ENCODE assay signal across 8 cellular contexts in the genomic region with DNA sequence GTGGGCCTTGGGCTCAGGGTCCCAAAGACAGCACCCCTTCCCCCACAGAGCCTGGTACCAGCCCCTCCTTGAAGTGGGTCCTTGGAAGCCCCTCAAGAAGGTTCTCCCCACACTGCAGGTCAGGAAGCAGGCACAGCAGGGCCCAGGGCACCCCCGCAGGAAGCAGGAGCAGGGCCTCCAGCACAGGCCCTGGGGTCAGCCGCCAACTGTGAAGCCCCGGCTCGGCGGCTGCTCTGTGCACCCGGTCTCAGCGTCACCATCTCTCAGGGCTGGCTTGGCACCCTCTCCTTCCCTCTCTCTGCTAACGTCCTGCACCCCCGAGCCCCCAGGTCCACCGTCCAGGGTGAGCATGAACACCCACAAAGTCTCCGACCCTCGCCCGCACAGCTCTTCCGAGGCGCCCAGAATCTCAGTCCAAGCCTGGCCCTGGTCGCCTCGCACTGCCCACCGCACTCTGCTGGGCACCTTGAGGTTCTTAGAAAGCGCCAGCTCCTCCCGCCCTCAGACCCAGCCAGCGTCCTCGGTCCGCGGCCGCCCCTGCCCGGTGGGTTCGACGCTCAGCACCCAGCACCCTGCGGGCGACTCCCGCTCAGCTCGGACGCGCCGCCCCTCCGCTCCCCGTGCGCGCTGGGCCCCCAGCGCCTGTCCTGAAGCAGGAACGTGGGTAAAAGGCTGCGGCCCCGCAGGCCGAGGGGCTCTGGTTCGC. TPM values are rescaled to one million over a fixed set of nuclear protein-coding genes. Genes with fewer than 3 reads are reported as not detected.
DNase-seq lines count a peak whose midpoint lies in the region; ATAC-seq and TF ChIP-seq lines count a peak whose summit lies in the region.

No MANE protein-coding gene starts in this region.

- no peak for TF ChIP-seq POLR2A in prostate gland (IDR thresholded peaks at IDR 0.05)

- H3K36me3 Mint-ChIP-seq in Caco-2 (ENCODE audit: insufficient read depth, unreplicated experiment): peaks cover 45% of the 10 kb centered on the region
- peaks cover 4% of the 10 kb centered on the region for H3K36me3 Mint-ChIP-seq in T-helper 2 cell treated with Interferon-gamma antibody and Interleukin-4, amounts not matched to agents 5 μg/mL and 100 μg/mL, for 36 hours (ENCODE audit: low read depth)

- CTCF ChIA-PET in Caco-2 (lab: Charles Lee): interaction anchor here (0.9 to 2.2 kb wide), 4 partner anchors 9 to 57 kb away, joined by 3 to 43 read pairs (median 7); partner anchors contain the start of genes ANO9 and PTDSS2

- peak overlapping the region; percentile 38 for H3K27ac Mint-ChIP-seq in Caco-2 (ENCODE audit: unreplicated experiment)
- H3K27ac Mint-ChIP-seq in T-helper 2 cell treated with Interferon-gamma antibody and Interleukin-4, amounts not matched to agents 5 μg/mL and 100 μg/mL, for 36 hours: peak overlapping the region; percentile 90

- BruUV-seq in Caco-2 (replicated peaks; lab: Mats Ljungman, UMichigan): no TSS peak

- H3K4me1 ChIP-seq in Caco-2: peaks cover 18% of the 10 kb centered on the region
- H3K4me1 ChIP-seq in prostate gland (replicated peaks): peaks cover 8% of the 10 kb centered on the region

- H3K27me3 Mint-ChIP-seq in Caco-2 (ENCODE audit: insufficient read depth, unreplicated experiment): no peaks in the 10 kb centered on the region
- no peaks in the 10 kb centered on the region for H3K27me3 Mint-ChIP-seq in T-helper 2 cell treated with Interferon-gamma antibody and Interleukin-4, amounts not matched to agents 5 μg/mL and 100 μg/mL, for 36 hours (ENCODE audit: low read depth)

- H3K9me3 ChIP-seq in Caco-2 (no peaks in the 10 kb centered on the region), prostate gland (no peaks in the 10 kb centered on the region)

- H3K27ac ChIP-seq in prostate gland: peak overlapping the region; percentile 80 to 83

- 19% methylated on average over 30 of the region's 45 CpGs for WGBS in prostate gland

- peaks cover 11% of the 10 kb centered on the region for H3K4me1 Mint-ChIP-seq in Caco-2 (ENCODE audit: low read depth, unreplicated experiment)
- H3K4me1 Mint-ChIP-seq in T-helper 2 cell treated with Interferon-gamma antibody and Interleukin-4, amounts not matched to agents 5 μg/mL and 100 μg/mL, for 36 hours (ENCODE audit: low read depth): peaks cover 28% of the 10 kb centered on the region

- intact Hi-C loops in Caco-2 (cut with micrococcal nuclease; ENCODE audit: unreplicated experiment): no loop called here
- intact Hi-C loops in prostate gland (cut with DNase I): no loop called here

- H3K4me3 Mint-ChIP-seq in Caco-2 (ENCODE audit: unreplicated experiment): peak overlapping the region; percentile 82
- peak overlapping the region; percentile 98 for H3K4me3 Mint-ChIP-seq in T-helper 2 cell treated with Interferon-gamma antibody and Interleukin-4, amounts not matched to agents 5 μg/mL and 100 μg/mL, for 36 hours

- H3K9me3 Mint-ChIP-seq in Caco-2 (ENCODE audit: unreplicated experiment): no peaks in the 10 kb centered on the region
- no peaks in the 10 kb centered on the region for H3K9me3 Mint-ChIP-seq in T-helper 2 cell treated with Interferon-gamma antibody and Interleukin-4, amounts not matched to agents 5 μg/mL and 100 μg/mL, for 36 hours

- no peak for ATAC-seq in GM21423 (IDR thresholded peaks at IDR 0.05; ENCODE audit: unreplicated experiment)
- no peak for ATAC-seq in GM19351 (IDR thresholded peaks at IDR 0.05; ENCODE audit: unreplicated experiment)

- TF ChIP-seq CTCF in Caco-2 (IDR thresholded peaks at IDR 0.05; ENCODE audit: insufficient read depth in 1 of 2, low read depth in 1 of 2, low read length in 1 of 2, severe bottlenecking in 1 of 2, unreplicated experiment in 1 of 2) (no peak), fibroblast of villous mesenchyme (IDR thresholded peaks at IDR 0.05; ENCODE audit: insufficient read depth, low read depth, low read length) (no peak), prostate gland (IDR thresholded peaks at IDR 0.05) (no peak)

- H3K4me3 ChIP-seq in Caco-2 (ENCODE audit: low read depth, low read length) (peak overlapping the region; percentile 96), fibroblast of villous mesenchyme (ENCODE audit: low read depth, low read length) (peak overlapping the region; percentile 59), prostate gland (peak overlapping the region; percentile 52 to 67)

- H3K27me3 ChIP-seq in Caco-2 (replicated peaks; ENCODE audit: control insufficient read depth, insufficient read depth, low read length): no peaks in the 10 kb centered on the region
- no peaks in the 10 kb centered on the region for H3K27me3 ChIP-seq in prostate gland (replicated peaks; ENCODE audit: insufficient read depth)

- DNase-seq in Caco-2: no peak
- no peak for DNase-seq in T-helper 2 cell treated with Interferon-gamma antibody and Interleukin-4, amounts not matched to agents 5 μg/mL and 100 μg/mL, for 36 hours (ENCODE audit: low spot score)
- DNase-seq in fibroblast of villous mesenchyme (ENCODE audit: low read depth): no peak
- no peak for DNase-seq in prostate gland (ENCODE audit: low spot score)
- DNase-seq in NCI-H2029 treated with DMSO at 0.1 percent for 48 hours (lab: John Stamatoyannopoulos, UW): no peak
- no peak for DNase-seq in GDM1 (lab: John Stamatoyannopoulos, UW)

- H3K36me3 ChIP-seq in Caco-2 (ENCODE audit: control insufficient read depth, insufficient read depth, low read length) (no peaks in the 10 kb centered on the region), prostate gland (no peaks in the 10 kb centered on the region)

- POLR2A ChIA-PET in Caco-2 (lab: Charles Lee): interaction anchor here (1.3 to 1.8 kb wide), 4 partner anchors 9 to 209 kb away, joined by 4 to 7 read pairs (median 4); partner anchors contain the start of genes BET1L and RIC8A

RNA-seq across cellular contexts. Expression of gene SIGIRR, which starts 1.4 kb away (rescaled TPM):
- total RNA-seq in Caco-2 (2022): 119 and 124 TPM in 2 replicates
- total RNA-seq in fibroblast of villous mesenchyme: 10.8 and 14.5 TPM in 2 replicates
- 10 to 100 TPM; 40.4 to 75.6 TPM for total RNA-seq in prostate gland

RNA-seq across cellular contexts. Expression of gene PKP3, which starts 22.2 kb away (rescaled TPM):
- total RNA-seq in Caco-2 (2022): 143 and 149 TPM in 2 replicates
- total RNA-seq in fibroblast of villous mesenchyme: 2.2 and 2.6 TPM in 2 replicates
- 10 to 100 TPM; 58.6 to 88.4 TPM for total RNA-seq in prostate gland

RNA-seq across cellular contexts. Expression of gene ANO9, which starts 25.6 kb away (rescaled TPM):
- total RNA-seq in Caco-2 (2022): 85.5 and 92.6 TPM in 2 replicates
- not detected in 2 replicates for total RNA-seq in fibroblast of villous mesenchyme
- total RNA-seq in prostate gland: 1 to 10 TPM; 8.4 to 9.1 TPM

RNA-seq across cellular contexts. Expression of gene PTDSS2, which starts 33.9 kb away (rescaled TPM):
- 40.6 and 44.3 TPM in 2 replicates for total RNA-seq in Caco-2 (2022)
- 31.5 and 34.8 TPM in 2 replicates for total RNA-seq in fibroblast of villous mesenchyme
- 10 to 100 TPM; 46.3 to 50.3 TPM for total RNA-seq in prostate gland

RNA-seq across cellular contexts. Expression of gene B4GALNT4, which starts 46.9 kb away (rescaled TPM):
- total RNA-seq in Caco-2 (2022) (30.7 and 35.6 TPM in 2 replicates), fibroblast of villous mesenchyme (0.43 and 1.3 TPM in 2 replicates), prostate gland (10 to 100 TPM in 1 of 2 donors, 1 to 10 TPM in 1; 5.8 to 14.2 TPM)

Comparison
In these comparisons a context has a peak if more than half of its experiments do, and no peak if none do; other contexts are left out.
1. RNA of gene PKP3, which starts 22.2 kb away (total RNA-seq): 143 to 149 TPM in Caco-2 and 58.6 to 88.4 TPM in prostate gland; 2.2 to 2.6 TPM in fibroblast of villous mesenchyme; every median in the first group is over 10 times any median in the second.
2. Peak in every context shown above with its lines, with median percentiles within 50 percentile points of each other: H3K4me3 ChIP-seq.